8 cellular contexts compared by ENCODE assay signal in genomic region chr3:14175383-14176037, GRCh38. TPM values are rescaled to one million over a fixed set of nuclear protein-coding genes. Genes with fewer than 3 reads are reported as not detected.
DNase-seq lines count a peak whose midpoint lies in the region; ATAC-seq and TF ChIP-seq lines count a peak whose summit lies in the region.

No MANE protein-coding gene starts in this region.

- BruUV-seq in Calu3 (replicated peaks; lab: Mats Ljungman, UMichigan): no TSS peak

- peaks cover 47% of the 10 kb centered on the region for H3K4me1 Mint-ChIP-seq in activated CD8-positive, alpha-beta T cell treated with anti-CD3 and anti-CD28 coated beads, Interleukin-2, amount 10 ng/mL, durations not matched to agents 7 days and 5 days (ENCODE audit: low read depth)
- peaks cover 52 to 61% (median 59%) of the 10 kb centered on the region in 3 donors for H3K4me1 Mint-ChIP-seq in naive B cell
- H3K4me1 Mint-ChIP-seq in Calu3 (ENCODE audit: low read depth, unreplicated experiment): peaks cover 32% of the 10 kb centered on the region

- peak; percentile 27 for DNase-seq in GM03348 (ENCODE audit: low spot score)
- DNase-seq in KG1 (lab: John Stamatoyannopoulos, UW): peak; percentile 29
- DNase-seq in activated CD8-positive, alpha-beta T cell treated with anti-CD3 and anti-CD28 coated beads, Interleukin-2, amount 10 ng/mL, durations not matched to agents 7 days and 5 days: peak; percentile 82
- DNase-seq in naive B cell: peak; percentile 9
- no peak for DNase-seq in SK-N-DZ (ENCODE audit: low spot score)
- DNase-seq in Calu3: no peak

- H3K27me3 Mint-ChIP-seq in activated CD8-positive, alpha-beta T cell treated with anti-CD3 and anti-CD28 coated beads, Interleukin-2, amount 10 ng/mL, durations not matched to agents 7 days and 5 days (ENCODE audit: low read depth): no peaks in the 10 kb centered on the region
- H3K27me3 Mint-ChIP-seq in naive B cell (no peaks in the 10 kb centered on the region), Calu3 (ENCODE audit: unreplicated experiment) (no peaks in the 10 kb centered on the region)

- peak; percentile 52 for ATAC-seq in activated CD8-positive, alpha-beta T cell treated with anti-CD3 and anti-CD28 coated beads, Interleukin-2, amount 10 ng/mL, durations not matched to agents 7 days and 5 days
- ATAC-seq in naive B cell (ENCODE audit: low read depth in 2 of 2) (peak in 1 of 2 donors; percentile 5), GM19455 (IDR thresholded peaks at IDR 0.05; ENCODE audit: unreplicated experiment) (no peak), HG03521 (IDR thresholded peaks at IDR 0.05; ENCODE audit: unreplicated experiment) (no peak)

- H3K36me3 Mint-ChIP-seq in activated CD8-positive, alpha-beta T cell treated with anti-CD3 and anti-CD28 coated beads, Interleukin-2, amount 10 ng/mL, durations not matched to agents 7 days and 5 days (ENCODE audit: low read depth): peaks cover 36% of the 10 kb centered on the region
- H3K36me3 Mint-ChIP-seq in naive B cell (peaks cover 21 to 27% of the 10 kb centered on the region in 2 donors), Calu3 (ENCODE audit: insufficient read depth, unreplicated experiment) (peaks cover 32% of the 10 kb centered on the region)

- POLR2A ChIA-PET in activated CD8-positive, alpha-beta T cell treated with anti-CD3 and anti-CD28 coated beads, Interleukin-2, amount 10 ng/mL, durations not matched to agents 7 days and 5 days (lab: Charles Lee): interaction anchor here (0.6 to 1.3 kb wide), 9 partner anchors 9 to 755 kb away, joined by 3 to 5 read pairs (median 3); partner anchors contain the start of gene CCDC174

- intact Hi-C loops in Calu3 (cut with micrococcal nuclease; ENCODE audit: unreplicated experiment): no loop called here

- CTCF ChIA-PET in activated CD8-positive, alpha-beta T cell treated with anti-CD3 and anti-CD28 coated beads, Interleukin-2, amount 10 ng/mL, durations not matched to agents 7 days and 5 days (lab: Charles Lee): interaction anchor here (0.7 to 2.0 kb wide), 8 partner anchors 23 to 279 kb away, joined by 3 to 8 read pairs (median 4); partner anchors contain the start of genes CHCHD4 and TMEM43
- CTCF ChIA-PET in Calu3 (lab: Charles Lee): interaction anchor here (0.6 to 0.9 kb wide), 2 partner anchors 31 to 1358 kb away, joined by 3 to 4 read pairs; no protein-coding TSS in a partner anchor

- TF ChIP-seq CTCF in Calu3 (IDR thresholded peaks at IDR 0.05; ENCODE audit: unreplicated experiment): no peak

- H3K4me3 Mint-ChIP-seq in activated CD8-positive, alpha-beta T cell treated with anti-CD3 and anti-CD28 coated beads, Interleukin-2, amount 10 ng/mL, durations not matched to agents 7 days and 5 days: peak overlapping the region; percentile 8
- H3K4me3 Mint-ChIP-seq in naive B cell: peak overlapping the region in 7 of 8 donors; percentile 18 to 80 (median 69)
- H3K4me3 Mint-ChIP-seq in Calu3 (ENCODE audit: low read depth, unreplicated experiment): no peak overlapping the region

- H3K9me3 Mint-ChIP-seq in activated CD8-positive, alpha-beta T cell treated with anti-CD3 and anti-CD28 coated beads, Interleukin-2, amount 10 ng/mL, durations not matched to agents 7 days and 5 days (ENCODE audit: insufficient read depth): no peaks in the 10 kb centered on the region
- peaks cover 0 to 2% (median 0%) of the 10 kb centered on the region in 7 donors for H3K9me3 Mint-ChIP-seq in naive B cell
- H3K9me3 Mint-ChIP-seq in Calu3 (ENCODE audit: low read depth, unreplicated experiment): no peaks in the 10 kb centered on the region

- peak overlapping the region; percentile 63 for H3K27ac Mint-ChIP-seq in activated CD8-positive, alpha-beta T cell treated with anti-CD3 and anti-CD28 coated beads, Interleukin-2, amount 10 ng/mL, durations not matched to agents 7 days and 5 days
- H3K27ac Mint-ChIP-seq in naive B cell (peak overlapping the region; percentile 79 to 93 (median 90)), Calu3 (ENCODE audit: unreplicated experiment) (no peak overlapping the region)

RNA-seq across cellular contexts. Expression of gene XPC, which starts 2.9 kb away (rescaled TPM):
- total RNA-seq in activated CD8-positive, alpha-beta T cell treated with anti-CD3 and anti-CD28 coated beads, Interleukin-2, amount 10 ng/mL, durations not matched to agents 7 days and 5 days: 10 to 100 TPM; 29.4 to 31.6 TPM
- polyA plus RNA-seq in naive B cell (ENCODE audit: low read depth in 6 of 6): 10 to 100 TPM in 5 of 6 donors, 1 to 10 TPM in 1; 10.0 to 36.6 (median 32.3) TPM
- 32.3 and 35.1 TPM in 2 replicates for polyA plus RNA-seq in SK-N-DZ (2014; cell fraction: cytosol; rRNA removed)
- polyA plus RNA-seq in SK-N-DZ (2014; cell fraction: nucleus; rRNA removed): 50.3 and 63.1 TPM in 2 replicates
- total RNA-seq in Calu3 (2022): 23.8 and 24.3 TPM in 2 replicates

RNA-seq across cellular contexts. Expression of gene LSM3, which starts 3.1 kb away (rescaled TPM):
- total RNA-seq in activated CD8-positive, alpha-beta T cell treated with anti-CD3 and anti-CD28 coated beads, Interleukin-2, amount 10 ng/mL, durations not matched to agents 7 days and 5 days: 10 to 100 TPM; 19.2 to 20.2 TPM
- polyA plus RNA-seq in naive B cell (ENCODE audit: low read depth in 6 of 6): 10 to 100 TPM; 23.5 to 41.6 (median 31.2) TPM
- polyA plus RNA-seq in SK-N-DZ (2014; cell fraction: cytosol; rRNA removed): 42.8 and 54.0 TPM in 2 replicates
- polyA plus RNA-seq in SK-N-DZ (2014; cell fraction: nucleus; rRNA removed): 31.0 and 39.0 TPM in 2 replicates
- total RNA-seq in Calu3 (2022): 16.7 and 17.7 TPM in 2 replicates

RNA-seq across cellular contexts. Expression of gene TMEM43, which starts 50.7 kb away (rescaled TPM):
- total RNA-seq in activated CD8-positive, alpha-beta T cell treated with anti-CD3 and anti-CD28 coated beads, Interleukin-2, amount 10 ng/mL, durations not matched to agents 7 days and 5 days: 10 to 100 TPM; 27.9 to 28.8 TPM
- polyA plus RNA-seq in naive B cell (ENCODE audit: low read depth in 6 of 6): 10 to 100 TPM; 36.7 to 42.9 (median 39.2) TPM
- polyA plus RNA-seq in SK-N-DZ (2014; cell fraction: cytosol; rRNA removed): 75.8 and 80.9 TPM in 2 replicates
- polyA plus RNA-seq in SK-N-DZ (2014; cell fraction: nucleus; rRNA removed): 72.5 and 87.5 TPM in 2 replicates
- total RNA-seq in Calu3 (2022): 56.2 and 57.0 TPM in 2 replicates

RNA-seq across cellular contexts. Expression of gene CHCHD4, which starts 50.8 kb away (rescaled TPM):
- 10 to 100 TPM; 17.3 to 18.1 TPM for total RNA-seq in activated CD8-positive, alpha-beta T cell treated with anti-CD3 and anti-CD28 coated beads, Interleukin-2, amount 10 ng/mL, durations not matched to agents 7 days and 5 days
- polyA plus RNA-seq in naive B cell (ENCODE audit: low read depth in 6 of 6): 10 to 100 TPM in 3 of 6 donors, 1 to 10 TPM in 3; 6.4 to 17.5 (median 11.3) TPM
- 36.0 and 42.6 TPM in 2 replicates for polyA plus RNA-seq in SK-N-DZ (2014; cell fraction: cytosol; rRNA removed)
- polyA plus RNA-seq in SK-N-DZ (2014; cell fraction: nucleus; rRNA removed): 19.9 and 26.3 TPM in 2 replicates
- total RNA-seq in Calu3 (2022): 14.3 and 16.7 TPM in 2 replicates

Comparison
In these comparisons a context has a peak if more than half of its experiments do, and no peak if none do; other contexts are left out.
1. DNase-seq: peak in GM03348 (single experiment), KG1 (single experiment), activated CD8-positive, alpha-beta T cell treated with anti-CD3 and anti-CD28 coated beads, Interleukin-2, amount 10 ng/mL, durations not matched to agents 7 days and 5 days (single experiment) and naive B cell (single experiment); none in SK-N-DZ (single experiment) and Calu3 (single experiment).